ENCODE assay signal across 20 cellular contexts in genomic region chr16:56270828-56271227, GRCh38.
DNase-seq lines count a peak whose midpoint lies in the region; ATAC-seq and TF ChIP-seq lines count a peak whose summit lies in the region.
"Had no signal": no experiment of that assay in that cellular context is flagged by ENCODE, and none has a peak within 500 bp of the region (broad histone marks: within the 10 kb centered on the region; RNA-seq: fewer than 3 reads in every experiment).

No MANE protein-coding gene starts in this region.

- H3K4me3 Mint-ChIP-seq in progenitor cell of endocrine pancreas (ENCODE audit: low read depth), result no peak overlapping the region
- no peak overlapping the region for H3K4me3 Mint-ChIP-seq in activated CD4-positive, alpha-beta T cell treated with anti-CD3 and anti-CD28 coated beads for 36 hours
- H3K4me3 Mint-ChIP-seq: CD14-positive monocyte, IgD-negative memory B cell had no signal

- peak; percentile 36 for DNase-seq in activated effector memory CD4-positive, alpha-beta T cell treated with anti-CD3 and anti-CD28 coated beads, Interleukin-2, amount 50 U/mL, for 16 hours
- no peak for DNase-seq in activated effector memory CD4-positive, alpha-beta T cell treated with Interleukin-2 at 50 U/mL for 16 hours
- DNase-seq in dorsolateral prefrontal cortex, result no peak
- no peak for DNase-seq in progenitor cell of endocrine pancreas (ENCODE audit: low spot score, unreplicated experiment)
- no peak for DNase-seq in effector memory CD4-positive, alpha-beta T cell
- DNase-seq in activated CD4-positive, alpha-beta T cell treated with anti-CD3 and anti-CD28 coated beads for 36 hours, result no peak
- DNase-seq: DND-41, Kasumi-1, MG63, NCI-H1048, NCI-H1436, NCI-H1930, NCI-H345, NCI-H524 treated with DMSO at 0.1 percent for 48 hours had no signal

- peaks cover 4% of the 10 kb centered on the region for H3K9me3 Mint-ChIP-seq in progenitor cell of endocrine pancreas (ENCODE audit: low read depth)
- H3K9me3 Mint-ChIP-seq in activated CD4-positive, alpha-beta T cell treated with anti-CD3 and anti-CD28 coated beads for 36 hours (ENCODE audit: low read depth), result peaks cover 3% of the 10 kb centered on the region

- H3K27ac ChIP-seq in dorsolateral prefrontal cortex, result peak overlapping the region; percentile 39 to 100 (median 97)
- H3K27ac ChIP-seq in temporal lobe (ENCODE audit: low read depth, low read length), result peak overlapping the region; percentile 100
- H3K27ac ChIP-seq in effector memory CD4-positive, alpha-beta T cell (ENCODE audit: insufficient read depth, low read length, poor library complexity, severe bottlenecking), result no peak overlapping the region
- H3K27ac ChIP-seq: 22Rv1, HL-60 had no signal

- H3K4me1 ChIP-seq in effector memory CD4-positive, alpha-beta T cell (ENCODE audit: control insufficient read depth, insufficient read depth, low read length, poor library complexity, severe bottlenecking), result no peaks in the 10 kb centered on the region

- no peaks in the 10 kb centered on the region for H3K36me3 ChIP-seq in effector memory CD4-positive, alpha-beta T cell (ENCODE audit: control insufficient read depth, insufficient read depth, low read length)
- H3K36me3 ChIP-seq: MG63 had no signal

- POLR2A ChIA-PET in activated CD4-positive, alpha-beta T cell treated with anti-CD3 and anti-CD28 coated beads for 36 hours (lab: Charles Lee), result interaction anchor here (0.6 kb wide), 1 partner anchor 732 kb away, joined by 6 read pairs; no protein-coding TSS in a partner anchor

- TF ChIP-seq CTCF in dorsolateral prefrontal cortex (IDR thresholded peaks at IDR 0.05 in 54 of 56, conservative IDR thresholded peaks at IDR 0.05 in 2 of 56; ENCODE audit: low read depth in 1 of 56, partially characterized antibody in 56 of 56) (no peak), progenitor cell of endocrine pancreas (IDR thresholded peaks at IDR 0.05; ENCODE audit: unreplicated experiment) (no peak)

- peaks cover 5% of the 10 kb centered on the region for H3K27me3 Mint-ChIP-seq in progenitor cell of endocrine pancreas
- H3K27me3 Mint-ChIP-seq in activated CD4-positive, alpha-beta T cell treated with anti-CD3 and anti-CD28 coated beads for 36 hours, result peaks cover 3% of the 10 kb centered on the region

- no peaks in the 10 kb centered on the region for H3K36me3 Mint-ChIP-seq in progenitor cell of endocrine pancreas (ENCODE audit: insufficient read depth)
- H3K36me3 Mint-ChIP-seq in activated CD4-positive, alpha-beta T cell treated with anti-CD3 and anti-CD28 coated beads for 36 hours (ENCODE audit: low read depth), result no peaks in the 10 kb centered on the region
- H3K36me3 Mint-ChIP-seq: CD14-positive monocyte had no signal

- intact Hi-C loops in dorsolateral prefrontal cortex (cut with DNase I), result no loop called here
- intact Hi-C loops in activated CD4-positive, alpha-beta T cell treated with anti-CD3 and anti-CD28 coated beads for 36 hours (cut with DNase I, micrococcal nuclease), result no loop called here

- CTCF ChIA-PET in activated CD4-positive, alpha-beta T cell treated with anti-CD3 and anti-CD28 coated beads for 36 hours (lab: Charles Lee), result interaction anchor here (1.0 kb wide), 1 partner anchor 11 kb away, joined by 3 read pairs; no protein-coding TSS in a partner anchor

- H3K27me3 ChIP-seq in dorsolateral prefrontal cortex, result no peaks in the 10 kb centered on the region
- no peaks in the 10 kb centered on the region for H3K27me3 ChIP-seq in effector memory CD4-positive, alpha-beta T cell (replicated peaks; ENCODE audit: control insufficient read depth, insufficient read depth, low read length, poor library complexity, severe bottlenecking)

- H3K4me1 Mint-ChIP-seq in progenitor cell of endocrine pancreas (ENCODE audit: low read depth), result peaks cover 1% of the 10 kb centered on the region
- no peaks in the 10 kb centered on the region for H3K4me1 Mint-ChIP-seq in activated CD4-positive, alpha-beta T cell treated with anti-CD3 and anti-CD28 coated beads for 36 hours
- H3K4me1 Mint-ChIP-seq: IgD-negative memory B cell had no signal

- H3K27ac Mint-ChIP-seq in progenitor cell of endocrine pancreas, result peak overlapping the region; percentile 87
- no peak overlapping the region for H3K27ac Mint-ChIP-seq in activated CD4-positive, alpha-beta T cell treated with anti-CD3 and anti-CD28 coated beads for 36 hours

- no peak for ATAC-seq in HG03378 (IDR thresholded peaks at IDR 0.05; ENCODE audit: unreplicated experiment)
- ATAC-seq in activated CD4-positive, alpha-beta T cell treated with anti-CD3 and anti-CD28 coated beads for 36 hours, result no peak

- H3K9me3 ChIP-seq in effector memory CD4-positive, alpha-beta T cell (ENCODE audit: control insufficient read depth, low read length), result no peaks in the 10 kb centered on the region
- H3K9me3 ChIP-seq: MG63 had no signal

- H3K4me3 ChIP-seq in dorsolateral prefrontal cortex, result no peak overlapping the region
- no peak overlapping the region for H3K4me3 ChIP-seq in effector memory CD4-positive, alpha-beta T cell (ENCODE audit: insufficient read depth, low read depth, low read length, poor library complexity, severe bottlenecking)
- H3K4me3 ChIP-seq: MG63 had no signal
